ENCODE assay signal across 20 cellular contexts in genomic region chr6:168584671-168585070, GRCh38.
"Had no signal": no experiment of that assay in that cellular context is flagged by ENCODE, and none has a peak within 500 bp of the region (broad histone marks: within the 10 kb centered on the region; RNA-seq: fewer than 3 reads in every experiment).

No MANE protein-coding gene starts in this region.

- ATAC-seq: natural killer cell; stimulated activated memory B cell treated with anti-CD40 and anti-IgM and Interleukin-4, amounts not matched to agents 10 μg/mL and 1 μg/mL and 100 μg/mL, for 72 hours; stimulated activated naive CD8-positive, alpha-beta T cell treated with anti-CD3 and anti-CD28 coated beads, Interleukin-15, Interleukin-2, amounts not matched to agents 100 U/mL and 50 U/mL, for 24 hours had no signal

- H3K27me3 ChIP-seq: tibial nerve, upper lobe of right lung, uterus had no signal

- H3K9ac ChIP-seq: parathyroid adenoma had no signal

- H3K79me2 ChIP-seq: parathyroid adenoma had no signal

- DNase-seq: caudate nucleus; cerebellar nuclear complex; dorsolateral prefrontal cortex; effector CD4-positive, alpha-beta T cell; hypothalamus; immature natural killer cell; mammary epithelial cell; natural killer cell; occipital lobe; right cardiac atrium; stimulated activated CD4-positive, alpha-beta T cell treated with anti-CD3 and anti-CD28 coated beads, Interleukin-4, amount 100 ng/mL, for 4 hours; stimulated activated naive CD8-positive, alpha-beta T cell treated with anti-CD3 and anti-CD28 coated beads, Interleukin-15, Interleukin-2, amounts not matched to agents 100 U/mL and 50 U/mL, for 24 hours; upper lobe of right lung; uterus had no signal

- H3K4me1 ChIP-seq: parathyroid adenoma, prostate gland, spleen, uterus had no signal

- H3K9me3 ChIP-seq: prostate gland, spleen, tibial nerve, upper lobe of right lung, uterus had no signal

- H3K36me3 ChIP-seq: prostate gland, spleen, tibial nerve, upper lobe of right lung, uterus had no signal

- H3K27ac ChIP-seq: dorsolateral prefrontal cortex, parathyroid adenoma, skin epidermis, spleen, uterus had no signal

- H3K4me3 ChIP-seq: dorsolateral prefrontal cortex, prostate gland, skin epidermis, spleen, tibial nerve, upper lobe of right lung, uterus had no signal
